In genomic region chr13:25018729-25019115, GRCh38 we compare ENCODE assay signal across 9 cellular contexts.
DNase-seq lines count a peak whose midpoint lies in the region; ATAC-seq and TF ChIP-seq lines count a peak whose summit lies in the region.
"Had no signal": no experiment of that assay in that cellular context is flagged by ENCODE, and none has a peak within 500 bp of the region (broad histone marks: within the 10 kb centered on the region; RNA-seq: fewer than 3 reads in every experiment).

No MANE protein-coding gene starts in this region.

- no peak overlapping the region for H3K27ac ChIP-seq in urinary bladder (ENCODE audit: low read depth)

- peak overlapping the region; percentile 66 for H3K4me3 Mint-ChIP-seq in WTC11

- TF ChIP-seq CTCF in WTC11 (IDR thresholded peaks at IDR 0.05) (no peak), kidney epithelial cell (IDR thresholded peaks at IDR 0.05; ENCODE audit: insufficient read depth, low read length, poor library complexity, severe bottlenecking) (no peak)

- POLR2A ChIA-PET in WTC11 (lab: Charles Lee), result no interaction called here

- no peak overlapping the region for H3K27ac Mint-ChIP-seq in WTC11

- H3K36me3 Mint-ChIP-seq in WTC11, result no peaks in the 10 kb centered on the region

- peak; percentile 9 for DNase-seq in stimulated activated CD4-positive, alpha-beta T cell treated with anti-CD3 and anti-CD28 coated beads, Interleukin-1b, Interleukin-23, amount 100 ng/mL, for 48 hours
- DNase-seq in stimulated activated CD4-positive, alpha-beta T cell treated with anti-CD3 and anti-CD28 coated beads, Interleukin-4, amount 100 ng/mL, for 1 hour, result no peak
- DNase-seq in WTC11 (ENCODE audit: low spot score), result peak; percentile 53
- DNase-seq in kidney epithelial cell (ENCODE audit: low read depth), result no peak
- DNase-seq in HuH-7 (ENCODE audit: low spot score), result no peak
- DNase-seq in foreskin melanocyte, result no peak
- DNase-seq: DMS79 had no signal

- peaks cover 45% of the 10 kb centered on the region for H3K27me3 Mint-ChIP-seq in WTC11 (ENCODE audit: low read depth)

- H3K4me1 Mint-ChIP-seq in WTC11, result peaks cover 12% of the 10 kb centered on the region

- WGBS in urinary bladder, result 5% methylated on average over 24 of the region's 24 CpGs

- H3K9me3 Mint-ChIP-seq in WTC11, result peaks cover 10% of the 10 kb centered on the region; the same call in 1 of the 2 replicates

- no peaks in the 10 kb centered on the region for H3K4me1 ChIP-seq in urinary bladder (ENCODE audit: insufficient read depth)

- peak overlapping the region; percentile 40 for H3K4me3 ChIP-seq in kidney epithelial cell (ENCODE audit: low read depth, low read length)
- H3K4me3 ChIP-seq in urinary bladder (ENCODE audit: low read depth, low read length), result peak overlapping the region; percentile 18

- CTCF ChIA-PET in WTC11 (lab: Charles Lee), result interaction anchor here (1.2 to 2.4 kb wide), 3 partner anchors 18 to 96 kb away, joined by 3 to 11 read pairs (median 4); no protein-coding TSS in a partner anchor

- H3K27me3 ChIP-seq in kidney epithelial cell (ENCODE audit: control insufficient read depth, insufficient read depth, low read length), result peaks cover 4% of the 10 kb centered on the region

- no peaks in the 10 kb centered on the region for H3K36me3 ChIP-seq in kidney epithelial cell (ENCODE audit: control insufficient read depth, insufficient read depth, low read length)
- no peaks in the 10 kb centered on the region for H3K36me3 ChIP-seq in urinary bladder (ENCODE audit: insufficient read depth)

- no peak for ATAC-seq in WTC11
- no peak for ATAC-seq in GM21528 (IDR thresholded peaks at IDR 0.05; ENCODE audit: low FRiP score, unreplicated experiment)

TF ChIP-seq in WTC11, 78 proteins besides CTCF, POLR2A, EP300 and RAD21 (continues in another document):
- TF ChIP-seq GTF2I (CRISPR knock-in tag; conservative IDR thresholded peaks at IDR 0.05) (no peak), FOXP1 (CRISPR knock-in tag; IDR thresholded peaks at IDR 0.05; ENCODE audit: borderline replicate concordance) (0 out of 2 replicates have a peak, but pooled peaks have one; percentile 17), FOXK1 (CRISPR knock-in tag; IDR thresholded peaks at IDR 0.05) (peak; percentile 58; the same call in 1 of the 2 replicates), SMAD3 (CRISPR knock-in tag; IDR thresholded peaks at IDR 0.05; ENCODE audit: borderline replicate concordance) (peak; percentile 63; the same call in 1 of the 2 replicates), ZNF232 (CRISPR knock-in tag; IDR thresholded peaks at IDR 0.05) (no peak), NR2C2 (CRISPR knock-in tag; IDR thresholded peaks at IDR 0.05) (no peak), FOXP4 (CRISPR knock-in tag; IDR thresholded peaks at IDR 0.05) (peak; percentile 83), JUN (CRISPR knock-in tag; IDR thresholded peaks at IDR 0.05) (no peak; the same call in 1 of the 2 replicates), SMAD4 (CRISPR knock-in tag; IDR thresholded peaks at IDR 0.05) (0 out of 2 replicates have a peak, but pooled peaks have one; percentile 35), ETV6 (CRISPR knock-in tag; IDR thresholded peaks at IDR 0.05) (0 out of 2 replicates have a peak, but pooled peaks have one; percentile 30), IRF1 (CRISPR knock-in tag; IDR thresholded peaks at IDR 0.05) (peak; percentile 63), E2F4 (CRISPR knock-in tag; IDR thresholded peaks at IDR 0.05; ENCODE audit: borderline replicate concordance, low read depth) (no peak), ARID4B (CRISPR knock-in tag; IDR thresholded peaks at IDR 0.05; ENCODE audit: borderline replicate concordance) (peak; percentile 70; the same call in 1 of the 2 replicates), CREM (CRISPR knock-in tag; IDR thresholded peaks at IDR 0.05) (no peak), ZNF416 (CRISPR knock-in tag; IDR thresholded peaks at IDR 0.05) (no peak), PRDM15 (CRISPR knock-in tag; IDR thresholded peaks at IDR 0.05) (peak; percentile 46; the same call in 1 of the 2 replicates)

Comparison
In these comparisons a context has a peak if more than half of its experiments do, and no peak if none do; other contexts are left out.
1. DNase-seq: peak in stimulated activated CD4-positive, alpha-beta T cell treated with anti-CD3 and anti-CD28 coated beads, Interleukin-1b, Interleukin-23, amount 100 ng/mL, for 48 hours (single experiment) and WTC11 (single experiment); none in stimulated activated CD4-positive, alpha-beta T cell treated with anti-CD3 and anti-CD28 coated beads, Interleukin-4, amount 100 ng/mL, for 1 hour (single experiment), kidney epithelial cell (single experiment), HuH-7 (single experiment) and foreskin melanocyte (single experiment).